16 cellular contexts compared by ENCODE assay signal in genomic region chr7:132276986-132277716, GRCh38.
DNase-seq lines count a peak whose midpoint lies in the region; ATAC-seq, FAIRE-seq and TF ChIP-seq lines count a peak whose summit lies in the region.
"Had no signal": no experiment of that assay in that cellular context is flagged by ENCODE, and none has a peak within 500 bp of the region (broad histone marks: within the 10 kb centered on the region; RNA-seq: fewer than 3 reads in every experiment).

No MANE protein-coding gene starts in this region.

- H3K27ac Mint-ChIP-seq in CD4-positive, alpha-beta memory T cell: no peak overlapping the region
- H3K27ac Mint-ChIP-seq: activated B cell treated with CpG ODN at 0.5 μM for 24 hours; activated naive CD4-positive, alpha-beta T cell treated with anti-CD3 and anti-CD28 coated beads, Interleukin-2, amount 50 U/mL, for 72 hours; natural killer cell had no signal

- TF ChIP-seq POLR2A in A549 (IDR thresholded peaks at IDR 0.05; ENCODE audit: low read length): no peak

- WGBS in A549 (ENCODE audit: missing lambda C conversion rate): 5% methylated on average over 5 of the region's 5 CpGs

- TF ChIP-seq EP300 in A549 (IDR thresholded peaks at IDR 0.05): peak; percentile 22; a peak in 1 of 5 replicates

- peak; percentile 96 to 97 for ATAC-seq in A549
- ATAC-seq: activated naive CD4-positive, alpha-beta T cell treated with anti-CD3 and anti-CD28 coated beads, Interleukin-2, amount 50 U/mL, for 72 hours; natural killer cell had no signal

- peak overlapping the region; percentile 61 to 81 for H3K27ac ChIP-seq in A549
- H3K27ac ChIP-seq in CD4-positive, alpha-beta memory T cell (ENCODE audit: low read depth, low read length): no peak overlapping the region
- H3K27ac ChIP-seq: cardiac muscle cell, left ventricle myocardium inferior, SK-N-MC had no signal

- DNase-seq in A549 (ENCODE audit: low read depth in 1 of 2, low spot score in 1 of 2) (peak; percentile 75 to 77), GM03348 (ENCODE audit: low spot score) (peak; percentile 62), NCI-H82 (lab: John Stamatoyannopoulos, UW) (peak; percentile 96), fibroblast of mammary gland (ENCODE audit: low read depth) (peak; percentile 73), KBM-7 (no peak), GM10266 (ENCODE audit: extremely low spot score) (no peak), NOMO-1 treated with dmso at 0.1 percent for 144 hours (lab: John Stamatoyannopoulos, UW; ENCODE audit: unreplicated experiment) (no peak)
- no peak for DNase-seq in CD4-positive, alpha-beta memory T cell
- DNase-seq: activated B cell treated with CpG ODN at 0.5 μM for 24 hours, DMS53, left ventricle myocardium inferior, natural killer cell had no signal

- no peaks in the 10 kb centered on the region for H3K27me3 ChIP-seq in CD4-positive, alpha-beta memory T cell (ENCODE audit: insufficient read depth, low read length)

- no peaks in the 10 kb centered on the region for H3K4me1 Mint-ChIP-seq in CD4-positive, alpha-beta memory T cell
- H3K4me1 Mint-ChIP-seq: activated B cell treated with CpG ODN at 0.5 μM for 24 hours, natural killer cell had no signal

- H3K4me1 ChIP-seq in A549: peaks cover 56% of the 10 kb centered on the region
- no peaks in the 10 kb centered on the region for H3K4me1 ChIP-seq in CD4-positive, alpha-beta memory T cell (ENCODE audit: insufficient read depth, low read length)

- intact Hi-C loops in CD4-positive, alpha-beta memory T cell (cut with micrococcal nuclease): no loop called here

- TF ChIP-seq RAD21 in A549 (conservative IDR thresholded peaks at IDR 0.05 in 1 of 2, IDR thresholded peaks at IDR 0.05 in 1 of 2): no peak; a peak in 1 of 5 replicates

- in situ Hi-C loops in KBM-7 (cut with MboI; ENCODE audit: low pct_unique_long_range_greater_than_20kb, low sequenced_read_pairs): no loop called here

- peaks cover 0 to 11% of the 10 kb centered on the region in 2 donors for H3K27me3 Mint-ChIP-seq in CD4-positive, alpha-beta memory T cell

- no peak overlapping the region for H3K4me3 Mint-ChIP-seq in CD4-positive, alpha-beta memory T cell
- H3K4me3 Mint-ChIP-seq: activated B cell treated with CpG ODN at 0.5 μM for 24 hours, natural killer cell had no signal

- H3K4me3 ChIP-seq in A549 (no peak overlapping the region), fibroblast of mammary gland (ENCODE audit: control insufficient read depth, low read depth, low read length) (no peak overlapping the region)
- H3K4me3 ChIP-seq in CD4-positive, alpha-beta memory T cell (ENCODE audit: low read length in 2 of 2): no peak overlapping the region
- H3K4me3 ChIP-seq: cardiac muscle cell, left ventricle myocardium inferior, SK-N-MC had no signal

- no peaks in the 10 kb centered on the region for H3K36me3 Mint-ChIP-seq in CD4-positive, alpha-beta memory T cell
- H3K36me3 Mint-ChIP-seq: activated naive CD4-positive, alpha-beta T cell treated with anti-CD3 and anti-CD28 coated beads, Interleukin-2, amount 50 U/mL, for 72 hours; natural killer cell had no signal

- TF ChIP-seq CTCF in A549 (IDR thresholded peaks at IDR 0.05) (no peak), fibroblast of mammary gland (conservative IDR thresholded peaks at IDR 0.05; ENCODE audit: control insufficient read depth, insufficient read depth, low read depth, low read length) (no peak), GM10266 (IDR thresholded peaks at IDR 0.05; ENCODE audit: control insufficient read depth, insufficient read depth, low read depth, missing control alignments) (no peak)

- no peaks in the 10 kb centered on the region for H3K9me3 ChIP-seq in A549
- H3K9me3 ChIP-seq in CD4-positive, alpha-beta memory T cell (ENCODE audit: control insufficient read depth in 1 of 2, low read length in 2 of 2): no peaks in the 10 kb centered on the region
- H3K9me3 ChIP-seq: left ventricle myocardium inferior had no signal

- POLR2A ChIA-PET in A549 (lab: Yijun Ruan, JAX): no interaction called here
- POLR2A ChIA-PET in CD4-positive, alpha-beta memory T cell (lab: Charles Lee; ENCODE audit: partially characterized antibody): no interaction called here

- CTCF ChIA-PET in A549 (lab: Yijun Ruan, JAX): interaction anchor here (0.8 to 1.5 kb wide), 3 partner anchors 16 to 59 kb away, joined by 3 to 5 read pairs (median 4); no protein-coding TSS in a partner anchor
- CTCF ChIA-PET in CD4-positive, alpha-beta memory T cell (lab: Charles Lee; ENCODE audit: partially characterized antibody): no interaction called here

- H3K9me3 Mint-ChIP-seq in CD4-positive, alpha-beta memory T cell: peaks cover 0 to 2% (median 0%) of the 10 kb centered on the region in 8 donors
- H3K9me3 Mint-ChIP-seq: activated B cell treated with CpG ODN at 0.5 μM for 24 hours; activated naive CD4-positive, alpha-beta T cell treated with anti-CD3 and anti-CD28 coated beads, Interleukin-2, amount 50 U/mL, for 72 hours; natural killer cell had no signal

- FAIRE-seq in A549 (lab: Jason Lieb, UNC): no peak
- FAIRE-seq: GM12891 had no signal

- no peaks in the 10 kb centered on the region for H3K36me3 ChIP-seq in CD4-positive, alpha-beta memory T cell (ENCODE audit: insufficient read depth, low read length)
- H3K36me3 ChIP-seq: cardiac muscle cell, left ventricle myocardium inferior had no signal

- peak overlapping the region; percentile 73 for H3K4me2 ChIP-seq in A549

TF ChIP-seq in A549, 52 proteins besides CTCF, POLR2A, EP300 and RAD21 (continues in another document):
- TF ChIP-seq FOSB (CRISPR knock-in tag; IDR thresholded peaks at IDR 0.05): no peak
- no peak for TF ChIP-seq PHF8 (IDR thresholded peaks at IDR 0.05; ENCODE audit: borderline replicate concordance, low read depth)
- TF ChIP-seq TFCP2L1 (CRISPR knock-in tag; IDR thresholded peaks at IDR 0.05): no peak
- no peak for TF ChIP-seq FOXS1 (CRISPR knock-in tag; IDR thresholded peaks at IDR 0.05)
- TF ChIP-seq RARB (CRISPR knock-in tag; IDR thresholded peaks at IDR 0.05): no peak
- no peak for TF ChIP-seq BCL3 (IDR thresholded peaks at IDR 0.05)
- peak; percentile 83 for TF ChIP-seq FOSL2 (IDR thresholded peaks at IDR 0.05)
- TF ChIP-seq FOSL2 (CRISPR knock-in tag; IDR thresholded peaks at IDR 0.05): peak; percentile 81
- TF ChIP-seq CHD2 (IDR thresholded peaks at IDR 0.05; ENCODE audit: low read length, partially characterized antibody): no peak
- 0 out of 2 replicates have a peak, but pooled peaks have one; percentile 52 for TF ChIP-seq PBX3 (IDR thresholded peaks at IDR 0.05)
- no peak for TF ChIP-seq HES2 (IDR thresholded peaks at IDR 0.05)
- TF ChIP-seq EHMT2 (IDR thresholded peaks at IDR 0.05; ENCODE audit: low read depth): no peak
- TF ChIP-seq NFE2L2 (conservative IDR thresholded peaks at IDR 0.05; ENCODE audit: low read length): no peak
- TF ChIP-seq RNF2 (IDR thresholded peaks at IDR 0.05; ENCODE audit: borderline replicate concordance, low read depth): no peak
- TF ChIP-seq SREBF2 (IDR thresholded peaks at IDR 0.05): no peak
- TF ChIP-seq MAX (IDR thresholded peaks at IDR 0.05): peak; percentile 88
- TF ChIP-seq ATOH8 (CRISPR knock-in tag; IDR thresholded peaks at IDR 0.05; ENCODE audit: low read depth): 0 out of 2 replicates have a peak, but pooled peaks have one; percentile 23
- TF ChIP-seq CBX8 (IDR thresholded peaks at IDR 0.05): no peak
- peak; percentile 65; the same call in 1 of the 2 replicates for TF ChIP-seq GATA3 (IDR thresholded peaks at IDR 0.05; ENCODE audit: borderline replicate concordance)
- TF ChIP-seq ZFP36 (IDR thresholded peaks at IDR 0.05; ENCODE audit: borderline replicate concordance, partially characterized antibody): no peak
- no peak for TF ChIP-seq NPAS2 (CRISPR knock-in tag; IDR thresholded peaks at IDR 0.05; ENCODE audit: borderline replicate concordance)
- no peak for TF ChIP-seq ZNF302 (CRISPR knock-in tag; IDR thresholded peaks at IDR 0.05)
- no peak for TF ChIP-seq POLR2AphosphoS2 (conservative IDR thresholded peaks at IDR 0.05; ENCODE audit: low read length)
- TF ChIP-seq RFX5 (IDR thresholded peaks at IDR 0.05): no peak
- no peak for TF ChIP-seq CHD4 (IDR thresholded peaks at IDR 0.05; ENCODE audit: borderline replicate concordance)

Comparison
In these comparisons a context has a peak if more than half of its experiments do, and no peak if none do; other contexts are left out.
1. DNase-seq: peak in A549 (2 of 2), GM03348 (single experiment), NCI-H82 (single experiment) and fibroblast of mammary gland (single experiment); none in KBM-7 (single experiment), GM10266 (single experiment), NOMO-1 treated with dmso at 0.1 percent for 144 hours (single experiment) and CD4-positive, alpha-beta memory T cell (0 of 5).